21 cellular contexts compared by ENCODE assay signal in genomic region chr10:2885276-2885955, GRCh38.
"Had no signal": no experiment of that assay in that cellular context is flagged by ENCODE, and none has a peak within 500 bp of the region (broad histone marks: within the 10 kb centered on the region; RNA-seq: fewer than 3 reads in every experiment).

No MANE protein-coding gene starts in this region.

- H3K27me3 Mint-ChIP-seq: activated CD4-positive, alpha-beta T cell treated with anti-CD3 and anti-CD28 coated beads, Interleukin-2, amount 10 ng/mL, durations not matched to agents 7 days and 5 days had no signal

- H3K4me3 Mint-ChIP-seq: activated CD4-positive, alpha-beta T cell treated with anti-CD3 and anti-CD28 coated beads, Interleukin-2, amount 10 ng/mL, durations not matched to agents 7 days and 5 days; activated naive CD4-positive, alpha-beta T cell treated with anti-CD3 and anti-CD28 coated beads for 36 hours; naive thymus-derived CD8-positive, alpha-beta T cell had no signal

- H3K4me3 ChIP-seq: heart left ventricle, mucosa of descending colon, prostate gland, spleen, transverse colon had no signal

- DNase-seq: activated CD4-positive, alpha-beta T cell treated with anti-CD3 and anti-CD28 coated beads, Interleukin-2, amount 10 ng/mL, durations not matched to agents 7 days and 5 days; activated CD4-positive, CD25-positive, alpha-beta regulatory T cell; activated CD8-positive, alpha-beta memory T cell treated with anti-CD3 and anti-CD28 coated beads for 24 hours; activated naive CD4-positive, alpha-beta T cell treated with anti-CD3 and anti-CD28 coated beads for 36 hours; foreskin keratinocyte; heart left ventricle; mammary epithelial cell; mucosa of descending colon; naive thymus-derived CD8-positive, alpha-beta T cell; occipital lobe; spleen; stimulated activated CD4-positive, alpha-beta T cell treated with anti-CD3 and anti-CD28 coated beads, Interleukin-1b, Interleukin-23, amount 100 ng/mL, for 48 hours; stimulated activated naive CD4-positive, alpha-beta T cell; substantia nigra; transverse colon had no signal

- H3K9me3 ChIP-seq: heart left ventricle, mucosa of descending colon, prostate gland, transverse colon had no signal

- H3K27ac ChIP-seq: foreskin keratinocyte, heart left ventricle, prostate gland, spleen, transverse colon had no signal

- H3K27me3 ChIP-seq: foreskin keratinocyte, transverse colon had no signal

- ATAC-seq: foreskin keratinocyte; heart left ventricle; left lobe of liver; mucosa of descending colon; naive thymus-derived CD8-positive, alpha-beta T cell; sciatic nerve had no signal

- FAIRE-seq: colon, islet of Langerhans, TTC549 had no signal

- H3K27ac Mint-ChIP-seq: activated CD4-positive, alpha-beta T cell treated with anti-CD3 and anti-CD28 coated beads, Interleukin-2, amount 10 ng/mL, durations not matched to agents 7 days and 5 days; activated naive CD4-positive, alpha-beta T cell treated with anti-CD3 and anti-CD28 coated beads for 36 hours; naive thymus-derived CD8-positive, alpha-beta T cell had no signal

- H3K36me3 ChIP-seq: heart left ventricle, prostate gland, spleen, transverse colon had no signal

- H3K4me1 ChIP-seq: foreskin keratinocyte, heart left ventricle, prostate gland, spleen, transverse colon had no signal

- H3K36me3 Mint-ChIP-seq: naive thymus-derived CD8-positive, alpha-beta T cell had no signal

- H3K4me1 Mint-ChIP-seq: naive thymus-derived CD8-positive, alpha-beta T cell had no signal
